In genomic region chr21:31098576-31099005, GRCh38 we compare ENCODE assay signal across 8 cellular contexts.
A peak's percentile ranks its signal among the peaks of the same experiment; 100 is the strongest.
DNase-seq lines count a peak whose midpoint lies in the region; ATAC-seq and TF ChIP-seq lines count a peak whose summit lies in the region.

No MANE protein-coding gene starts in this region.

- H3K36me3 ChIP-seq in CD8-positive, alpha-beta T cell (ENCODE audit: insufficient read depth, low read length): no peaks in the 10 kb centered on the region
- no peaks in the 10 kb centered on the region for H3K36me3 ChIP-seq in adrenal gland (replicated peaks in 1 of 2)

- POLR2A ChIA-PET in CD8-positive, alpha-beta T cell (lab: Charles Lee): interaction anchor here (1.1 to 1.2 kb wide), 3 partner anchors 57 to 482 kb away, joined by 3 to 6 read pairs (median 5); no protein-coding TSS in a partner anchor

- H3K27me3 ChIP-seq in CD8-positive, alpha-beta T cell (ENCODE audit: insufficient read depth, low read length): no peaks in the 10 kb centered on the region
- H3K27me3 ChIP-seq in adrenal gland: no peaks in the 10 kb centered on the region

- H3K36me3 Mint-ChIP-seq in CD8-positive, alpha-beta T cell: no peaks in the 10 kb centered on the region

- TF ChIP-seq CTCF in CD8-positive, alpha-beta T cell (IDR thresholded peaks at IDR 0.05): peak; percentile 90
- peak; percentile 60 to 82 (median 75) for TF ChIP-seq CTCF in adrenal gland (IDR thresholded peaks at IDR 0.05)

- peak; percentile 78 for ATAC-seq in CD8-positive, alpha-beta T cell
- ATAC-seq in GM21619 (IDR thresholded peaks at IDR 0.05; ENCODE audit: unreplicated experiment) (peak; percentile 54), HG03378 (IDR thresholded peaks at IDR 0.05; ENCODE audit: unreplicated experiment) (no peak)

- peak; percentile 54 to 85 (median 70) for DNase-seq in CD8-positive, alpha-beta T cell
- DNase-seq in NCI-H128 (lab: John Stamatoyannopoulos, UW; ENCODE audit: unreplicated experiment) (peak; percentile 27), T-helper 1 cell (peak; percentile 36 to 71 (median 54)), adrenal gland (peak; percentile 38 to 90 (median 62)), hepatic stellate cell (ENCODE audit: low spot score) (peak; percentile 41), smooth muscle cell of the brain vasculature (ENCODE audit: low read depth, low spot score) (peak; percentile 31)

- intact Hi-C loops in CD8-positive, alpha-beta T cell (cut with DNase I, micrococcal nuclease): loop anchor here (1.0 to 5.0 kb wide), 5 partner anchors 44 to 506 kb away; no protein-coding TSS in a partner anchor
- intact Hi-C loops in adrenal gland (cut with DNase I): loop anchor here (5.0 to 10.0 kb wide), 2 partner anchors 84 to 506 kb away; no protein-coding TSS in a partner anchor

- no peak for TF ChIP-seq POLR2A in adrenal gland (IDR thresholded peaks at IDR 0.05)

- H3K27ac ChIP-seq in CD8-positive, alpha-beta T cell (ENCODE audit: low read depth, low read length): no peak overlapping the region
- H3K27ac ChIP-seq in adrenal gland: no peak overlapping the region

- WGBS in adrenal gland, 4 donors: 11 to 22% (median 12%) methylated on average over 13 to 23 of the region's 23 CpGs

- no peak overlapping the region for H3K4me3 ChIP-seq in CD8-positive, alpha-beta T cell (ENCODE audit: low read depth, low read length)
- no peak overlapping the region for H3K4me3 ChIP-seq in adrenal gland

- CTCF ChIA-PET in CD8-positive, alpha-beta T cell (lab: Charles Lee): interaction anchor here (0.7 to 9.8 kb wide), 23 partner anchors 11 to 504 kb away, joined by 3 to 101 read pairs (median 5); no protein-coding TSS in a partner anchor

- peaks cover 5% of the 10 kb centered on the region for H3K9me3 Mint-ChIP-seq in CD8-positive, alpha-beta T cell

- no peak overlapping the region for H3K27ac Mint-ChIP-seq in CD8-positive, alpha-beta T cell

- no peaks in the 10 kb centered on the region for H3K4me1 ChIP-seq in CD8-positive, alpha-beta T cell (ENCODE audit: insufficient read depth, low read length)
- H3K4me1 ChIP-seq in adrenal gland (replicated peaks in 1 of 2): no peaks in the 10 kb centered on the region

- no peak overlapping the region for H3K4me3 Mint-ChIP-seq in CD8-positive, alpha-beta T cell

- no peaks in the 10 kb centered on the region for H3K27me3 Mint-ChIP-seq in CD8-positive, alpha-beta T cell (ENCODE audit: low read depth)

- no peaks in the 10 kb centered on the region for H3K9me3 ChIP-seq in CD8-positive, alpha-beta T cell (ENCODE audit: low read length)
- no peaks in the 10 kb centered on the region for H3K9me3 ChIP-seq in adrenal gland (replicated peaks in 1 of 3)

- H3K4me1 Mint-ChIP-seq in CD8-positive, alpha-beta T cell (ENCODE audit: low read depth): peaks cover 22% of the 10 kb centered on the region
